8 cellular contexts compared by ENCODE assay signal in the genomic region with DNA sequence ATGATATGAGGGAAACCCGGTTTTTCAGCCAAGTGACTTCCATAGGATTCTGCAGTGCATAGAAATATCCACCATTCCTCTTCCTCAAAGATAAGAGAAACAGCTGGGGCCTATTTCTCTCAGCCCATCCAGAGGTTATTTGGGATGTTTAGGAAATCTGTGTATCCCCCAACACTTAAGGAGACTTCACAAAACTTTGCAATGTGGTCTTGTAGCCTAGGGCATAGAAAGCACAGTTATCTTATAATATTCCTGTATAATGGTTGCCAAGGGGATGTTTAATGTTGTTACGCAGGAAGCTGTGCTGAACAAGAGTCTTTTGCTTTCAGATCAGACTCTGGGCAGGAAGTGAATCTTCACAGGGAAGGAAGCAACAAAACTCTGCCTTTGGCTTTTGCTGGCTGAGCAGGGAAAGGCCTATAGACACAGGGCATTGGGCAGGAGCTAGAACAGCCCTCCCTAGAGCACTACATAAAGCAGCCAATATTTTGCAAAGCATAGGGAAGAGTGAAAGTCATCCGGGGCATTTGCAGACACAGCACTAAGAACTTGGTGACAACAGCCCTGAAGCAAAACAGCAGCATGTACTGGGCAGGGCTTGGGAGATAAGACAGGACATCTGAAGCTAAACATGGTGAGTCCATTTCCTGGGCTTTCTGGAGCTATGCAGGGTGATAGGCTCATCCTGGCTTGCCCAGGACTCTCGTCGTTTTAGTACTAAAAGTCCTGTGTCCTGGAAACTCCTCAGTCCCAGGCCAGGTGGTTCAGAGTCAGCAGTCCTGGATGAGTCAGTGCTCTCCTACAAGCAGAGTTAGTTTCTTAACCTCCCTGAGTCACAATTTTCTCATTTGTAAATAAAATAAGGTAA. TPM values are rescaled to one million over a fixed set of nuclear protein-coding genes. Genes with fewer than 3 reads are reported as not detected.
DNase-seq lines count a peak whose midpoint lies in the region; ATAC-seq, FAIRE-seq and TF ChIP-seq lines count a peak whose summit lies in the region.

No MANE protein-coding gene starts in this region.

- H3K27me3 Mint-ChIP-seq in stimulated activated naive CD8-positive, alpha-beta T cell treated with anti-CD3 and anti-CD28 coated beads, Interleukin-15, Interleukin-2, amounts not matched to agents 100 ng/mL and 50 ng/mL, for 24 hours = peaks cover 17% of the 10 kb centered on the region

- peak overlapping the region; percentile 74 for H2AFZ ChIP-seq in keratinocyte (ENCODE audit: control insufficient read depth, low read length)

- H3K9me3 ChIP-seq in adipocyte (ENCODE audit: control insufficient read depth, low read length) = peaks cover 5% of the 10 kb centered on the region
- no peaks in the 10 kb centered on the region for H3K9me3 ChIP-seq in keratinocyte (ENCODE audit: control insufficient read depth, low read depth, low read length)

- ATAC-seq in GM18873 (IDR thresholded peaks at IDR 0.05; ENCODE audit: low FRiP score, unreplicated experiment) (no peak), GM18907 (IDR thresholded peaks at IDR 0.05; ENCODE audit: unreplicated experiment) (no peak)

- no peak overlapping the region for H3K4me3 ChIP-seq in adipocyte (ENCODE audit: low read length)
- H3K4me3 ChIP-seq in keratinocyte (ENCODE audit: control insufficient read depth in 2 of 3, extremely low read depth in 1 of 3, insufficient read depth in 2 of 3, low read depth in 1 of 3, low read length in 3 of 3) = peak overlapping the region; percentile 19 to 77 (median 63)

- H3K36me3 Mint-ChIP-seq in stimulated activated naive CD8-positive, alpha-beta T cell treated with anti-CD3 and anti-CD28 coated beads, Interleukin-15, Interleukin-2, amounts not matched to agents 100 ng/mL and 50 ng/mL, for 24 hours (ENCODE audit: low read depth) = peaks cover 9% of the 10 kb centered on the region

- H3K9me1 ChIP-seq in keratinocyte (ENCODE audit: control insufficient read depth, extremely low read depth, insufficient read depth, low read length) = no peaks in the 10 kb centered on the region

- peak overlapping the region; percentile 98 for H3K4me2 ChIP-seq in keratinocyte (ENCODE audit: control insufficient read depth, extremely low read depth, insufficient read depth, low read depth, low read length)

- H3K4me1 ChIP-seq in adipocyte (ENCODE audit: control insufficient read depth, insufficient read depth, low read length) = peaks cover 16% of the 10 kb centered on the region
- H3K4me1 ChIP-seq in keratinocyte (ENCODE audit: control insufficient read depth, extremely low read depth, insufficient read depth, low read length) = peaks cover 28% of the 10 kb centered on the region

- peak; percentile 88 for FAIRE-seq in keratinocyte (lab: Jason Lieb, UNC)

- H3K4me3 Mint-ChIP-seq in stimulated activated naive CD8-positive, alpha-beta T cell treated with anti-CD3 and anti-CD28 coated beads, Interleukin-15, Interleukin-2, amounts not matched to agents 100 ng/mL and 50 ng/mL, for 24 hours = peak overlapping the region; percentile 70

- DNase-seq in GDM1 (lab: John Stamatoyannopoulos, UW) = peak; percentile 9
- peak; percentile 61 to 74 for DNase-seq in NCI-H526 (lab: John Stamatoyannopoulos, UW)
- peak; percentile 73 for DNase-seq in adipocyte (ENCODE audit: low read depth)
- DNase-seq in keratinocyte (ENCODE audit: low read depth, low spot score) = peak; percentile 90
- DNase-seq in NCI-H774 (lab: John Stamatoyannopoulos, UW) = no peak

- H3K27me3 ChIP-seq in adipocyte (replicated peaks; ENCODE audit: control insufficient read depth, insufficient read depth, low read length) (peaks cover 23% of the 10 kb centered on the region), keratinocyte (ENCODE audit: control insufficient read depth, extremely low read depth, insufficient read depth, low read length) (peaks cover 6% of the 10 kb centered on the region)

- no peak for TF ChIP-seq CTCF in keratinocyte (optimal IDR thresholded peaks at IDR 0.05 in 1 of 3, IDR thresholded peaks at IDR 0.05 in 1 of 3, conservative IDR thresholded peaks at IDR 0.05 in 1 of 3; ENCODE audit: extremely low read depth in 1 of 3, insufficient read depth in 2 of 3, low read length in 3 of 3)

- H4K20me1 ChIP-seq in keratinocyte (ENCODE audit: control insufficient read depth, extremely low read depth, insufficient read depth, low read length) = no peaks in the 10 kb centered on the region

- no peaks in the 10 kb centered on the region for H3K36me3 ChIP-seq in adipocyte (ENCODE audit: control insufficient read depth, insufficient read depth, low read length, severe bottlenecking)
- H3K36me3 ChIP-seq in keratinocyte (ENCODE audit: control insufficient read depth in 2 of 2, extremely low read depth in 1 of 2, insufficient read depth in 2 of 2, low read length in 2 of 2) = no peaks in the 10 kb centered on the region

- peak overlapping the region; percentile 97 for H3K27ac ChIP-seq in keratinocyte (ENCODE audit: control insufficient read depth, insufficient read depth, low read length)

- peak overlapping the region; percentile 2 for H3K9ac ChIP-seq in adipocyte (ENCODE audit: low read length)
- peak overlapping the region; percentile 88 for H3K9ac ChIP-seq in keratinocyte (ENCODE audit: control insufficient read depth, extremely low read depth, insufficient read depth, low read length)

- peak overlapping the region; percentile 32 for H3K27ac Mint-ChIP-seq in stimulated activated naive CD8-positive, alpha-beta T cell treated with anti-CD3 and anti-CD28 coated beads, Interleukin-15, Interleukin-2, amounts not matched to agents 100 ng/mL and 50 ng/mL, for 24 hours

- no peaks in the 10 kb centered on the region for H3K79me2 ChIP-seq in keratinocyte (ENCODE audit: control insufficient read depth, insufficient read depth, low read length)

- dilution Hi-C loops in keratinocyte (cut with MboI; ENCODE audit: extremely low pct_ligation_motif_present, low sequenced_read_pairs) = no loop called here

- peaks cover 27% of the 10 kb centered on the region for H3K4me1 Mint-ChIP-seq in stimulated activated naive CD8-positive, alpha-beta T cell treated with anti-CD3 and anti-CD28 coated beads, Interleukin-15, Interleukin-2, amounts not matched to agents 100 ng/mL and 50 ng/mL, for 24 hours (ENCODE audit: low read depth)

- no peaks in the 10 kb centered on the region for H3K9me3 Mint-ChIP-seq in stimulated activated naive CD8-positive, alpha-beta T cell treated with anti-CD3 and anti-CD28 coated beads, Interleukin-15, Interleukin-2, amounts not matched to agents 100 ng/mL and 50 ng/mL, for 24 hours

RNA-seq across cellular contexts. Expression of a gene that starts 18.7 kb away (rescaled TPM):
- polyA plus RNA-seq in keratinocyte = 0.07 to 0.82 TPM (median 0.24 TPM) in 3 replicates
- 0.27 TPM for polyA plus RNA-seq in keratinocyte (2011; ENCODE audit: low read depth)
- polyA plus RNA-seq in keratinocyte (2011; cell fraction: cytosol; rRNA removed) = 0.13 and 0.51 TPM in 2 replicates
- polyA plus RNA-seq in keratinocyte (2011; cell fraction: nucleus; rRNA removed) = 0.75 and 1.0 TPM in 2 replicates
- 0.15 and 1.7 TPM in 2 replicates for polyA plus RNA-seq in keratinocyte (2012; ENCODE audit: low replicate concordance)
- 0.13 to 0.29 TPM (median 0.26 TPM) in 3 replicates for polyA minus RNA-seq in keratinocyte
- not detected for polyA minus RNA-seq in keratinocyte (2011; cell fraction: cytosol; rRNA and poly(A)+ RNA removed)
- 0.32 TPM in 1 of 2 replicates, not detected in the other for polyA minus RNA-seq in keratinocyte (2011; cell fraction: nucleus; rRNA and poly(A)+ RNA removed)

RNA-seq across cellular contexts. Expression of a gene that starts 41.9 kb away (rescaled TPM):
- 0.02 to 0.05 TPM in 2 of 3 replicates, not detected in the other for polyA plus RNA-seq in keratinocyte
- 0.85 TPM for polyA plus RNA-seq in keratinocyte (2011; ENCODE audit: low read depth)
- polyA plus RNA-seq in keratinocyte (2011; cell fraction: cytosol; rRNA removed) = 0.01 TPM in 1 of 2 replicates, not detected in the other
- 0.06 and 0.12 TPM in 2 replicates for polyA plus RNA-seq in keratinocyte (2011; cell fraction: nucleus; rRNA removed)
- polyA plus RNA-seq in keratinocyte (2012; ENCODE audit: low replicate concordance) = 0.06 TPM in 1 of 2 replicates, not detected in the other
- polyA minus RNA-seq in keratinocyte = not detected in 3 replicates
- not detected for polyA minus RNA-seq in keratinocyte (2011; cell fraction: cytosol; rRNA and poly(A)+ RNA removed)
- not detected in 2 replicates for polyA minus RNA-seq in keratinocyte (2011; cell fraction: nucleus; rRNA and poly(A)+ RNA removed)
